In the genomic region with DNA sequence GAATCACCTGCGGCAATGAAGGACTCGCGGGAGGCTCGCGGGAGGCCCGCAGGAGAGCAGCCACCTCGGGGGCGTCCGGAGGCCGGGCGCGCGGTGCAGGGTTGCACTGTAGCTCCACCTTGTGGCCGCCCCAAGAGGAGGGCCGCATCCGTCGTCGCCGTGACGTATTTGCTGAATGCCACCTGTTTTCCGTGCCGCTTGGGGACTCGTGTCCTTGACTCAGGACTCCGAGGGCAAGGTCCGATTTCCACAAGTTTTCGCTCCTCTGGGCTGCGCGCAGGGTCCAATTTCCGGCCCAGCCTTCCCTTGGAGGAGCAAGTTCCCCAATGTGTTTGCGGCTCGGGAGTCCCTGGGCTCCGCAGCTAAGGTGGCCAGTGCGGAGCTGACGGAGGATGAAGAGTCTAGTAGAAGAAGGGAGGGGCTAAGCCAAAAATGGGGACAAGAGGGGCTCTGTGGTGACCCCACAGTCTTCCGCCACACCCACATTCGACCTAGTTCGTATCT, we compare ENCODE assay signal across 8 cellular contexts. TPM values are rescaled to one million over a fixed set of nuclear protein-coding genes. Genes with fewer than 3 reads are reported as not detected.
DNase-seq lines count a peak whose midpoint lies in the region; ATAC-seq and TF ChIP-seq lines count a peak whose summit lies in the region.

No MANE protein-coding gene starts in this region.

- ATAC-seq in GM21825 (IDR thresholded peaks at IDR 0.05; ENCODE audit: unreplicated experiment) (peak; percentile 65), heart right ventricle (peak; percentile 63 to 90 (median 80))

- no peaks in the 10 kb centered on the region for H3K9me3 Mint-ChIP-seq in activated naive CD8-positive, alpha-beta T cell (ENCODE audit: low read depth)
- H3K9me3 Mint-ChIP-seq in progenitor cell of endocrine pancreas (ENCODE audit: low read depth): peaks cover 19% of the 10 kb centered on the region

- H3K4me1 Mint-ChIP-seq in activated naive CD8-positive, alpha-beta T cell (ENCODE audit: low read depth): peaks cover 13% of the 10 kb centered on the region
- H3K4me1 Mint-ChIP-seq in progenitor cell of endocrine pancreas (ENCODE audit: low read depth): peaks cover 16% of the 10 kb centered on the region

- TF ChIP-seq POLR2A in uterus (IDR thresholded peaks at IDR 0.05): no peak

- no peaks in the 10 kb centered on the region for H3K36me3 Mint-ChIP-seq in activated naive CD8-positive, alpha-beta T cell
- H3K36me3 Mint-ChIP-seq in progenitor cell of endocrine pancreas (ENCODE audit: insufficient read depth): peaks cover 1% of the 10 kb centered on the region

- peak overlapping the region; percentile 86 for H3K27ac Mint-ChIP-seq in activated naive CD8-positive, alpha-beta T cell
- H3K27ac Mint-ChIP-seq in progenitor cell of endocrine pancreas: peak overlapping the region; percentile 98

- H3K9me3 ChIP-seq in heart right ventricle: no peaks in the 10 kb centered on the region
- H3K9me3 ChIP-seq in uterus: no peaks in the 10 kb centered on the region

- H3K36me3 ChIP-seq in heart right ventricle: no peaks in the 10 kb centered on the region
- H3K36me3 ChIP-seq in uterus: no peaks in the 10 kb centered on the region

- H3K4me1 ChIP-seq in heart right ventricle (peaks cover 0 to 17% (median 9%) of the 10 kb centered on the region in 9 donors), uterus (no peaks in the 10 kb centered on the region)

- H3K4me3 Mint-ChIP-seq in activated naive CD8-positive, alpha-beta T cell: peak overlapping the region; percentile 92
- peak overlapping the region; percentile 92 for H3K4me3 Mint-ChIP-seq in progenitor cell of endocrine pancreas (ENCODE audit: low read depth)

- peak overlapping the region; percentile 49 to 80 (median 70) for H3K4me3 ChIP-seq in heart right ventricle
- H3K4me3 ChIP-seq in uterus: peak overlapping the region; percentile 38 to 49

- H3K27me3 ChIP-seq in heart right ventricle (peaks cover 0 to 38% (median 0%) of the 10 kb centered on the region in 7 donors), uterus (no peaks in the 10 kb centered on the region)

- no peaks in the 10 kb centered on the region for H3K27me3 Mint-ChIP-seq in activated naive CD8-positive, alpha-beta T cell
- H3K27me3 Mint-ChIP-seq in progenitor cell of endocrine pancreas: no peaks in the 10 kb centered on the region

- 1% methylated on average over 33 to 37 of the region's 37 CpGs for WGBS in heart right ventricle, 2 donors

- peak; percentile 58 to 84 (median 69) for TF ChIP-seq CTCF in heart right ventricle (IDR thresholded peaks at IDR 0.05)
- peak; percentile 70 for TF ChIP-seq CTCF in progenitor cell of endocrine pancreas (IDR thresholded peaks at IDR 0.05; ENCODE audit: unreplicated experiment)
- peak; percentile 38 to 54 (median 52) for TF ChIP-seq CTCF in uterus (IDR thresholded peaks at IDR 0.05)

- H3K27ac ChIP-seq in heart right ventricle (peak overlapping the region; percentile 4 to 89 (median 85)), uterus (peak overlapping the region; percentile 60 to 70)

- DNase-seq in ELF-1 (ENCODE audit: low read depth, low spot score) (peak; percentile 96), LoVo (ENCODE audit: low spot score) (peak; percentile 74), SKM-1 (lab: John Stamatoyannopoulos, UW; ENCODE audit: unreplicated experiment) (peak; percentile 3), heart right ventricle (peak; percentile 60 to 70), progenitor cell of endocrine pancreas (ENCODE audit: low spot score, unreplicated experiment) (peak; percentile 60), uterus (peak; percentile 46 to 56)

- intact Hi-C loops in heart right ventricle (cut with DNase I): loop anchor here in 1 of 10 donors (2.0 kb wide), 1 partner anchor 237 kb away; no protein-coding TSS in a partner anchor
- intact Hi-C loops in uterus (cut with DNase I; ENCODE audit: low total_unique reads): no loop called here

RNA-seq across cellular contexts. Expression of gene DLG3, which starts 10.7 kb away (rescaled TPM):
- total RNA-seq in heart right ventricle (10 to 100 TPM in 7 of 10 donors, 1 to 10 TPM in 3; 6.0 to 13.1 (median 10.9) TPM), progenitor cell of endocrine pancreas (103 and 107 TPM in 2 replicates), uterus (10 to 100 TPM in 3 of 4 donors, 1 to 10 TPM in 1; 4.9 to 72.6 (median 33.5) TPM)
- 1 to 10 TPM; 5.7 to 9.6 TPM for polyA plus RNA-seq in heart right ventricle

RNA-seq across cellular contexts. Expression of gene GDPD2, which starts 10.8 kb away (rescaled TPM):
- total RNA-seq in heart right ventricle: not detected
- polyA plus RNA-seq in heart right ventricle: not detected
- total RNA-seq in progenitor cell of endocrine pancreas: 2.3 and 2.8 TPM in 2 replicates
- total RNA-seq in uterus: under 1 TPM in 1 of 4 donors, not detected in 3; 0.21 TPM

Comparison
In these comparisons a context has a peak if more than half of its experiments do, and no peak if none do; other contexts are left out.
1. Peak in every context shown above with its lines: DNase-seq, ATAC-seq, H3K4me3 ChIP-seq and H3K27ac ChIP-seq.
2. DNase-seq: peak in every context shown above with its lines; median percentile 96 in ELF-1; 74 in LoVo; 65 in heart right ventricle; 60 in progenitor cell of endocrine pancreas; 51 in uterus; 3 in SKM-1.